10 cellular contexts compared by ENCODE assay signal in the genomic region with DNA sequence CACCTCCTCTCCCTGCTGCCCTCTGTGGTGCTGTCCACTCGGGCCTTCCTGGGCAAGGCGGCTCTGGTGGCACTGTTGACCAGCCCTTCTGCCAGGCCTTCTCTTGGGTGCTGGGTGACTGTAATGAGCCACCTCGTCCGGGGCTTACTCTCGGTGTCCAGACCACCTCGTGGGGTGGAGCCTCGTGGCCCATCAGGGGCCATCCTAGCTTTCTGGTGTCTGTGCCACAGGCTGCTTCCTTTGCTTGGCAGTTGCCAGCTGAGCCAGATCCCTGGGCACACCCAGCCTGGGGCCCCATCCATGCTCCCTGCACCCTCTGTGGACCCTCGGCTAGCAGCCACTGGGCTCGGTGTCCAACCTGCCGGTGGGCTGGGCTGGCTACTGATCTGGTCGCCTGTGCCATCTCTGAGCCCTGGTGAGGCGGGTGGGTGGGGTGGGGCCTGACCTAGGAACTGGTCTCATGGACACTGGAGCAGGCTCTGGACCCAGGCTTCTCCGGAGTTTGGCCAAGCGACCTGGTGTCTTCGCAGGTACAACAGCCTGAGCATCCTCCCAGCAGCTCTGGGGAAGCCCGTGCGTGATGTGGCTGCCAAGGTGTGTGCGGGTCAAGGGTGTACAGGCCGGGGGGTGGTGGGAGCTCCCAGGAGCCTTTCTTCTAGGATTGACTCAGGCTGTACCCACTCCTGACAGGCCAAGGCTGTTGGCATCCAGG. TPM values are rescaled to one million over a fixed set of nuclear protein-coding genes. Genes with fewer than 3 reads are reported as not detected.
DNase-seq lines count a peak whose midpoint lies in the region; ATAC-seq, FAIRE-seq and TF ChIP-seq lines count a peak whose summit lies in the region.
"Had no signal": no experiment of that assay in that cellular context is flagged by ENCODE, and none has a peak within 500 bp of the region (broad histone marks: within the 10 kb centered on the region; RNA-seq: fewer than 3 reads in every experiment).

No MANE protein-coding gene starts in this region.

- no peak for TF ChIP-seq POLR2A in prostate gland (IDR thresholded peaks at IDR 0.05)

- peak overlapping the region; percentile 82 for H3K4me3 Mint-ChIP-seq in activated CD4-positive, alpha-beta T cell treated with anti-CD3 and anti-CD28 coated beads for 36 hours
- H3K4me3 Mint-ChIP-seq in activated naive CD8-positive, alpha-beta T cell, result peak overlapping the region; percentile 76
- H3K4me3 Mint-ChIP-seq in stimulated activated naive CD8-positive, alpha-beta T cell treated with anti-CD3 and anti-CD28 coated beads, Interleukin-15, amount 100 ng/mL, for 72 hours, result peak overlapping the region; percentile 84 to 88

- no peaks in the 10 kb centered on the region for H3K9me1 ChIP-seq in keratinocyte (ENCODE audit: control insufficient read depth, extremely low read depth, insufficient read depth, low read length)

- intact Hi-C loops in activated CD4-positive, alpha-beta T cell treated with anti-CD3 and anti-CD28 coated beads for 36 hours (cut with DNase I, micrococcal nuclease), result loop anchor here (2.0 to 10.0 kb wide), 6 partner anchors 55 to 1313 kb away; partner anchors contain the start of genes C1orf174 (in 1 of the 2), PANK4 (in 1 of the 2), PEX10 (in 1 of the 2) and SMIM1 (in 1 of the 2)
- intact Hi-C loops in prostate gland (cut with DNase I), result loop anchor here (5.0 to 10.0 kb wide), 2 partner anchors 54 to 393 kb away; partner anchors contain the start of gene FAAP20

- H3K9ac ChIP-seq in keratinocyte (ENCODE audit: control insufficient read depth, extremely low read depth, insufficient read depth, low read length) (no peak overlapping the region), MM.1S (ENCODE audit: low read length) (no peak overlapping the region)

- H3K4me3 ChIP-seq in keratinocyte (ENCODE audit: control insufficient read depth in 2 of 3, extremely low read depth in 1 of 3, insufficient read depth in 2 of 3, low read depth in 1 of 3, low read length in 3 of 3) (peak overlapping the region in 1 of 3 experiments; percentile 59), prostate gland (no peak overlapping the region), MM.1S (ENCODE audit: low read length) (no peak overlapping the region)

- TF ChIP-seq CTCF in keratinocyte (optimal IDR thresholded peaks at IDR 0.05 in 1 of 3, IDR thresholded peaks at IDR 0.05 in 1 of 3, conservative IDR thresholded peaks at IDR 0.05 in 1 of 3; ENCODE audit: extremely low read depth in 1 of 3, insufficient read depth in 2 of 3, low read length in 3 of 3) (no peak), prostate gland (IDR thresholded peaks at IDR 0.05) (no peak), MM.1S (IDR thresholded peaks at IDR 0.05; ENCODE audit: low read length) (no peak)

- no peaks in the 10 kb centered on the region for H3K27me3 Mint-ChIP-seq in activated CD4-positive, alpha-beta T cell treated with anti-CD3 and anti-CD28 coated beads for 36 hours
- H3K27me3 Mint-ChIP-seq in activated naive CD8-positive, alpha-beta T cell, result no peaks in the 10 kb centered on the region
- no peaks in the 10 kb centered on the region for H3K27me3 Mint-ChIP-seq in stimulated activated naive CD8-positive, alpha-beta T cell treated with anti-CD3 and anti-CD28 coated beads, Interleukin-15, amount 100 ng/mL, for 72 hours

- no peaks in the 10 kb centered on the region for H3K9me2 ChIP-seq in MM.1S (replicated peaks; ENCODE audit: insufficient read depth, low read length)

- dilution Hi-C loops in keratinocyte (cut with MboI; ENCODE audit: extremely low pct_ligation_motif_present, low sequenced_read_pairs), result no loop called here

- no peak for DNase-seq in activated CD4-positive, alpha-beta T cell treated with anti-CD3 and anti-CD28 coated beads for 36 hours
- no peak for DNase-seq in activated CD4-positive, alpha-beta T cell treated with anti-CD3 and anti-CD28 coated beads for 48 hours
- DNase-seq in keratinocyte (ENCODE audit: low read depth, low spot score), result no peak
- DNase-seq in stimulated activated naive CD8-positive, alpha-beta T cell treated with anti-CD3 and anti-CD28 coated beads, Interleukin-15, amount 100 ng/mL, for 72 hours, result no peak
- DNase-seq in prostate gland (ENCODE audit: low spot score), result no peak
- no peak for DNase-seq in MM.1S
- DNase-seq: NCI-H187 treated with DMSO at 0.1 percent for 48 hours had no signal

- FAIRE-seq in keratinocyte (lab: Jason Lieb, UNC), result no peak
- FAIRE-seq: A204.1 had no signal

- peaks cover 12% of the 10 kb centered on the region for H3K36me3 Mint-ChIP-seq in activated CD4-positive, alpha-beta T cell treated with anti-CD3 and anti-CD28 coated beads for 36 hours (ENCODE audit: low read depth)
- H3K36me3 Mint-ChIP-seq in activated naive CD8-positive, alpha-beta T cell, result no peaks in the 10 kb centered on the region

- H3K4me2 ChIP-seq in keratinocyte (ENCODE audit: control insufficient read depth, extremely low read depth, insufficient read depth, low read depth, low read length) (peak overlapping the region; percentile 82), MM.1S (ENCODE audit: low read depth, low read length) (no peak overlapping the region)

- no peak overlapping the region for H3K27ac ChIP-seq in keratinocyte (ENCODE audit: control insufficient read depth, insufficient read depth, low read length)
- no peak overlapping the region for H3K27ac ChIP-seq in prostate gland
- no peak overlapping the region for H3K27ac ChIP-seq in MM.1S (ENCODE audit: low read length)

- no peaks in the 10 kb centered on the region for H3K27me3 ChIP-seq in keratinocyte (ENCODE audit: control insufficient read depth, extremely low read depth, insufficient read depth, low read length)
- no peaks in the 10 kb centered on the region for H3K27me3 ChIP-seq in prostate gland (replicated peaks; ENCODE audit: insufficient read depth)
- peaks cover 41% of the 10 kb centered on the region for H3K27me3 ChIP-seq in MM.1S (replicated peaks; ENCODE audit: insufficient read depth, low read length)

- no peak overlapping the region for H3K27ac Mint-ChIP-seq in activated CD4-positive, alpha-beta T cell treated with anti-CD3 and anti-CD28 coated beads for 36 hours
- no peak overlapping the region for H3K27ac Mint-ChIP-seq in activated naive CD8-positive, alpha-beta T cell
- H3K27ac Mint-ChIP-seq in stimulated activated naive CD8-positive, alpha-beta T cell treated with anti-CD3 and anti-CD28 coated beads, Interleukin-15, amount 100 ng/mL, for 72 hours, result no peak overlapping the region

- H3K4me1 ChIP-seq in keratinocyte (ENCODE audit: control insufficient read depth, extremely low read depth, insufficient read depth, low read length) (peaks cover 8% of the 10 kb centered on the region), prostate gland (replicated peaks) (peaks cover 21% of the 10 kb centered on the region), MM.1S (ENCODE audit: low read length) (peaks cover 5% of the 10 kb centered on the region; the same call in 1 of the 2 replicates)

- no peak for ATAC-seq in activated CD4-positive, alpha-beta T cell treated with anti-CD3 and anti-CD28 coated beads for 36 hours
- ATAC-seq in stimulated activated naive CD8-positive, alpha-beta T cell treated with anti-CD3 and anti-CD28 coated beads, Interleukin-15, amount 100 ng/mL, for 72 hours, result no peak
- no peak for ATAC-seq in GM21723 (IDR thresholded peaks at IDR 0.05; ENCODE audit: unreplicated experiment)

- H3K4me1 Mint-ChIP-seq in activated CD4-positive, alpha-beta T cell treated with anti-CD3 and anti-CD28 coated beads for 36 hours, result peaks cover 30% of the 10 kb centered on the region
- peaks cover 29% of the 10 kb centered on the region for H3K4me1 Mint-ChIP-seq in activated naive CD8-positive, alpha-beta T cell (ENCODE audit: low read depth)
- H3K4me1 Mint-ChIP-seq in stimulated activated naive CD8-positive, alpha-beta T cell treated with anti-CD3 and anti-CD28 coated beads, Interleukin-15, amount 100 ng/mL, for 72 hours, result peaks cover 60% of the 10 kb centered on the region

- H2AFZ ChIP-seq in keratinocyte (ENCODE audit: control insufficient read depth, low read length) (no peak overlapping the region), MM.1S (ENCODE audit: low read length) (no peak overlapping the region)

- no peaks in the 10 kb centered on the region for H3K9me3 Mint-ChIP-seq in activated CD4-positive, alpha-beta T cell treated with anti-CD3 and anti-CD28 coated beads for 36 hours (ENCODE audit: low read depth)
- H3K9me3 Mint-ChIP-seq in activated naive CD8-positive, alpha-beta T cell (ENCODE audit: low read depth), result no peaks in the 10 kb centered on the region
- H3K9me3 Mint-ChIP-seq in stimulated activated naive CD8-positive, alpha-beta T cell treated with anti-CD3 and anti-CD28 coated beads, Interleukin-15, amount 100 ng/mL, for 72 hours, result no peaks in the 10 kb centered on the region

- POLR2A ChIA-PET in activated CD4-positive, alpha-beta T cell treated with anti-CD3 and anti-CD28 coated beads for 36 hours (lab: Charles Lee), result no interaction called here

- H3K36me3 ChIP-seq in keratinocyte (ENCODE audit: control insufficient read depth in 2 of 2, extremely low read depth in 1 of 2, insufficient read depth in 2 of 2, low read length in 2 of 2) (no peaks in the 10 kb centered on the region), prostate gland (no peaks in the 10 kb centered on the region), MM.1S (replicated peaks; ENCODE audit: insufficient read depth, low read length) (no peaks in the 10 kb centered on the region)

- H4K20me1 ChIP-seq in keratinocyte (ENCODE audit: control insufficient read depth, extremely low read depth, insufficient read depth, low read length) (no peaks in the 10 kb centered on the region), MM.1S (ENCODE audit: insufficient read depth, low read length) (no peaks in the 10 kb centered on the region)

- H3K9me3 ChIP-seq in keratinocyte (ENCODE audit: control insufficient read depth, low read depth, low read length), result no peaks in the 10 kb centered on the region
- no peaks in the 10 kb centered on the region for H3K9me3 ChIP-seq in prostate gland
- no peaks in the 10 kb centered on the region for H3K9me3 ChIP-seq in MM.1S (replicated peaks; ENCODE audit: insufficient read depth, low read length)

- H3F3A ChIP-seq in MM.1S (ENCODE audit: insufficient read depth, low read length), result 0 out of 2 replicates have a peak, but pooled peaks cover 4% of the 10 kb centered on the region

- H3K79me2 ChIP-seq in keratinocyte (ENCODE audit: control insufficient read depth, insufficient read depth, low read length), result no peaks in the 10 kb centered on the region
- H3K79me2 ChIP-seq in MM.1S (ENCODE audit: low read length), result no peaks in the 10 kb centered on the region

- WGBS in prostate gland, result 88% methylated on average over 12 of the region's 19 CpGs

- CTCF ChIA-PET in activated CD4-positive, alpha-beta T cell treated with anti-CD3 and anti-CD28 coated beads for 36 hours (lab: Charles Lee), result interaction anchor here (0.7 to 0.9 kb wide), 3 partner anchors 36 to 172 kb away, joined by 3 read pairs; no protein-coding TSS in a partner anchor

RNA-seq across cellular contexts. Expression of gene PRXL2B, which starts 1.4 kb away (rescaled TPM):
- 10 to 100 TPM; 23.7 to 36.8 TPM for total RNA-seq in activated CD4-positive, alpha-beta T cell treated with anti-CD3 and anti-CD28 coated beads for 36 hours
- polyA plus RNA-seq in keratinocyte, result 11.4 to 18.6 TPM (median 16.8 TPM) in 3 replicates
- polyA plus RNA-seq in keratinocyte (2011; ENCODE audit: low read depth), result 4.8 TPM
- polyA plus RNA-seq in keratinocyte (2011; cell fraction: cytosol; rRNA removed), result 15.9 and 23.0 TPM in 2 replicates
- 22.6 and 25.1 TPM in 2 replicates for polyA plus RNA-seq in keratinocyte (2011; cell fraction: nucleus; rRNA removed)
- polyA plus RNA-seq in keratinocyte (2012; ENCODE audit: low replicate concordance), result 5.9 and 23.1 TPM in 2 replicates
- polyA minus RNA-seq in keratinocyte, result 11.2 to 15.5 TPM (median 13.1 TPM) in 3 replicates
- polyA minus RNA-seq in keratinocyte (2011; cell fraction: cytosol; rRNA and poly(A)+ RNA removed), result 20.9 TPM
- 8.9 and 10.9 TPM in 2 replicates for polyA minus RNA-seq in keratinocyte (2011; cell fraction: nucleus; rRNA and poly(A)+ RNA removed)
- 10 to 100 TPM; 20.3 to 25.8 TPM for total RNA-seq in prostate gland

RNA-seq across cellular contexts. Expression of gene TNFRSF14, which starts 31.8 kb away (rescaled TPM):
- total RNA-seq in activated CD4-positive, alpha-beta T cell treated with anti-CD3 and anti-CD28 coated beads for 36 hours, result 100 to 1,000 TPM; 135 to 145 TPM
- 5.2 to 10.9 TPM (median 7.5 TPM) in 3 replicates for polyA plus RNA-seq in keratinocyte
- 1.9 TPM for polyA plus RNA-seq in keratinocyte (2011; ENCODE audit: low read depth)
- polyA plus RNA-seq in keratinocyte (2011; cell fraction: cytosol; rRNA removed), result 3.4 and 9.2 TPM in 2 replicates
- 29.2 and 48.7 TPM in 2 replicates for polyA plus RNA-seq in keratinocyte (2011; cell fraction: nucleus; rRNA removed)
- 6.7 and 8.1 TPM in 2 replicates for polyA plus RNA-seq in keratinocyte (2012; ENCODE audit: low replicate concordance)
- polyA minus RNA-seq in keratinocyte, result 3.9 to 11.4 TPM (median 6.5 TPM) in 3 replicates
- 8.6 TPM for polyA minus RNA-seq in keratinocyte (2011; cell fraction: cytosol; rRNA and poly(A)+ RNA removed)
- 5.9 and 7.4 TPM in 2 replicates for polyA minus RNA-seq in keratinocyte (2011; cell fraction: nucleus; rRNA and poly(A)+ RNA removed)
- 100 to 1,000 TPM in 1 of 2 donors, 10 to 100 TPM in 1; 83.3 to 105 TPM for total RNA-seq in prostate gland

RNA-seq across cellular contexts. Expression of gene MMEL1, which starts 44.8 kb away (rescaled TPM):
- 1 to 10 TPM in 1 of 2 experiments, under 1 TPM in 1; 0.97 to 1.4 TPM for total RNA-seq in activated CD4-positive, alpha-beta T cell treated with anti-CD3 and anti-CD28 coated beads for 36 hours
- 0.15 to 0.17 TPM in 2 of 3 replicates, not detected in the other for polyA plus RNA-seq in keratinocyte
- polyA plus RNA-seq in keratinocyte (2011; ENCODE audit: low read depth), result not detected
- not detected in 2 replicates for polyA plus RNA-seq in keratinocyte (2011; cell fraction: cytosol; rRNA removed)
- 0.23 and 0.29 TPM in 2 replicates for polyA plus RNA-seq in keratinocyte (2011; cell fraction: nucleus; rRNA removed)
- polyA plus RNA-seq in keratinocyte (2012; ENCODE audit: low replicate concordance), result 0.28 TPM in 1 of 2 replicates, not detected in the other
- 0.06 TPM in 1 of 3 replicates, not detected in the others for polyA minus RNA-seq in keratinocyte
- not detected for polyA minus RNA-seq in keratinocyte (2011; cell fraction: cytosol; rRNA and poly(A)+ RNA removed)
- polyA minus RNA-seq in keratinocyte (2011; cell fraction: nucleus; rRNA and poly(A)+ RNA removed), result not detected in 2 replicates
- 10 to 100 TPM in 1 of 2 donors, 1 to 10 TPM in 1; 4.6 to 13.6 TPM for total RNA-seq in prostate gland

RNA-seq across cellular contexts. Expression of gene HES5, which starts 58.0 kb away (rescaled TPM):
- total RNA-seq in activated CD4-positive, alpha-beta T cell treated with anti-CD3 and anti-CD28 coated beads for 36 hours, result under 1 TPM in 1 of 2 experiments, not detected in 1; 0.14 TPM
- polyA plus RNA-seq in keratinocyte, result 0.33 to 0.44 TPM (median 0.37 TPM) in 3 replicates
- 0.75 TPM for polyA plus RNA-seq in keratinocyte (2011; ENCODE audit: low read depth)
- 0.16 TPM in 2 replicates for polyA plus RNA-seq in keratinocyte (2011; cell fraction: cytosol; rRNA removed)
- 0.43 and 0.46 TPM in 2 replicates for polyA plus RNA-seq in keratinocyte (2011; cell fraction: nucleus; rRNA removed)
- 0.33 and 2.0 TPM in 2 replicates for polyA plus RNA-seq in keratinocyte (2012; ENCODE audit: low replicate concordance)
- polyA minus RNA-seq in keratinocyte, result 0.72 to 2.0 TPM (median 1.0 TPM) in 3 replicates
- polyA minus RNA-seq in keratinocyte (2011; cell fraction: cytosol; rRNA and poly(A)+ RNA removed), result 11.1 TPM
- polyA minus RNA-seq in keratinocyte (2011; cell fraction: nucleus; rRNA and poly(A)+ RNA removed), result 0.47 and 2.1 TPM in 2 replicates
- total RNA-seq in prostate gland, result 1 to 10 TPM in 1 of 2 donors, not detected in 1; 2.6 TPM
